ENCODE assay signal across 8 cellular contexts in the genomic region with DNA sequence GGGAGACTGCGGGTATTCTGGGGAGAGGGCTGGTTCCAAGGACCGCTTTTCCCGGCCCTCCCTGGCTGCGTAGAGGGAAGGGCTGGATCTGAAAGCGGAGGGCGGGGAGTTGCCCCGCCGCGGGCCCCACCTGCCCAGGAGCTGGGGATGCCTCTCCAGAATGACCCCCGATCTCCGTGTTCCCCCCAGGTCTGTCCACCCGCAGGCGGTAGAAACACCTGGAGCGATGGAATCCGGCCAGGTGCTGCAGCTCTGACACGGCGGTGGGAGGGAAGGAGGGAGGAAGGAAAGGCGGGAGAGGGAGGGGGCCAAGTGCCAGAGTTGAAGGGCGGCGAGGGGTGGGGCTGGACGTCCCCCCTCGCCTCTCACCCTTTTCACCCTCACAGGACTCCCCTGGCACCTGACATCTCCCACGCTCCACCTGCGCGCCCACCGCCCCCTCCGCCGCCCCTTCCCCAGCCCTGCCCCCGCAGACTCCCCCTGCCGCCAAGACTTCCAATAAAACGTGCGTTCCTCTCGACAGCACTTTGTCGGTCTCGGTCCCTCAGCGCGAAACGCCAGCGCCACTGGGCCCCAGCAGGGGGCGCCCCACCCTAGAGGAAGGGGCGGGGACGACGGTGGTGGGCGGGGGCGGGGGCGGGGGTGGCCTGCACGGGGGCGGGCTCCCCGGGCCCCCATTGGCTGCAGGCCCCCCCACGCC. TPM values are rescaled to one million over a fixed set of nuclear protein-coding genes. Genes with fewer than 3 reads are reported as not detected.
DNase-seq lines count a peak whose midpoint lies in the region; ATAC-seq lines count a peak whose summit lies in the region.

No MANE protein-coding gene starts in this region.

- no peaks in the 10 kb centered on the region for H3K9me3 Mint-ChIP-seq in CD4-positive, CD25-positive, alpha-beta regulatory T cell
- H3K9me3 Mint-ChIP-seq in stimulated activated naive B cell treated with anti-CD40 and anti-IgM and Interleukin-4, amounts not matched to agents 10 μg/mL and 1 μg/mL and 100 μg/mL, for 72 hours: no peaks in the 10 kb centered on the region

- H3K4me3 Mint-ChIP-seq in CD4-positive, CD25-positive, alpha-beta regulatory T cell: peak overlapping the region; percentile 75 to 89 (median 84)
- H3K4me3 Mint-ChIP-seq in stimulated activated naive B cell treated with anti-CD40 and anti-IgM and Interleukin-4, amounts not matched to agents 10 μg/mL and 1 μg/mL and 100 μg/mL, for 72 hours: peak overlapping the region; percentile 81 to 82

- no peak overlapping the region for H3K27ac ChIP-seq in CD4-positive, CD25-positive, alpha-beta regulatory T cell (ENCODE audit: insufficient read depth, low read length, poor library complexity, severe bottlenecking)
- no peak overlapping the region for H3K27ac ChIP-seq in mesodermal cell (ENCODE audit: low read depth, low read length, severe bottlenecking)

- H3K9me3 ChIP-seq in CD4-positive, CD25-positive, alpha-beta regulatory T cell (ENCODE audit: control insufficient read depth in 2 of 2, low read length in 2 of 2): no peaks in the 10 kb centered on the region
- H3K9me3 ChIP-seq in mesodermal cell (ENCODE audit: control insufficient read depth, low read length): no peaks in the 10 kb centered on the region

- peak; percentile 23 to 29 for ATAC-seq in CD4-positive, CD25-positive, alpha-beta regulatory T cell (ENCODE audit: low read depth in 2 of 2)
- peak; percentile 23 to 29 for ATAC-seq in stimulated activated naive B cell treated with anti-CD40 and anti-IgM and Interleukin-4, amounts not matched to agents 10 μg/mL and 1 μg/mL and 100 μg/mL, for 72 hours (replicated peaks)
- no peak for ATAC-seq in GM19035 (IDR thresholded peaks at IDR 0.05; ENCODE audit: unreplicated experiment)
- no peak for ATAC-seq in HG03520 (IDR thresholded peaks at IDR 0.05; ENCODE audit: unreplicated experiment)

- peak overlapping the region in 1 of 3 donors; percentile 32 for H3K27ac Mint-ChIP-seq in CD4-positive, CD25-positive, alpha-beta regulatory T cell
- peak overlapping the region; percentile 71 for H3K27ac Mint-ChIP-seq in stimulated activated naive B cell treated with anti-CD40 and anti-IgM and Interleukin-4, amounts not matched to agents 10 μg/mL and 1 μg/mL and 100 μg/mL, for 72 hours

- H3K27me3 ChIP-seq in CD4-positive, CD25-positive, alpha-beta regulatory T cell (ENCODE audit: control insufficient read depth, insufficient read depth, low read length): no peaks in the 10 kb centered on the region

- peak; percentile 63 to 72 (median 68) for DNase-seq in CD4-positive, CD25-positive, alpha-beta regulatory T cell
- no peak for DNase-seq in Jurkat, Clone E6-1 (ENCODE audit: low read depth, low spot score)
- DNase-seq in activated CD4-positive, CD25-positive, alpha-beta regulatory T cell treated with anti-CD3 and anti-CD28 coated beads, Interleukin-2, amount 50 U/mL, for 72 hours: peak; percentile 74
- DNase-seq in central memory CD4-positive, alpha-beta T cell: peak; percentile 65
- no peak for DNase-seq in stimulated activated naive B cell treated with anti-CD40 and anti-IgM and Interleukin-4, amounts not matched to agents 10 μg/mL and 1 μg/mL and 100 μg/mL, for 72 hours

- no peaks in the 10 kb centered on the region for H3K36me3 ChIP-seq in CD4-positive, CD25-positive, alpha-beta regulatory T cell (ENCODE audit: control insufficient read depth, insufficient read depth, low read length)
- H3K36me3 ChIP-seq in mesodermal cell (ENCODE audit: control insufficient read depth, insufficient read depth, low read length): no peaks in the 10 kb centered on the region

- peaks cover 9% of the 10 kb centered on the region for H3K27me3 Mint-ChIP-seq in CD4-positive, CD25-positive, alpha-beta regulatory T cell
- peaks cover 15 to 19% of the 10 kb centered on the region in 2 donors for H3K27me3 Mint-ChIP-seq in stimulated activated naive B cell treated with anti-CD40 and anti-IgM and Interleukin-4, amounts not matched to agents 10 μg/mL and 1 μg/mL and 100 μg/mL, for 72 hours

- peaks cover 43% of the 10 kb centered on the region for H3K4me1 ChIP-seq in CD4-positive, CD25-positive, alpha-beta regulatory T cell (ENCODE audit: control insufficient read depth, insufficient read depth, low read length, poor library complexity, severe bottlenecking)
- peaks cover 22% of the 10 kb centered on the region for H3K4me1 ChIP-seq in mesodermal cell (ENCODE audit: control insufficient read depth, insufficient read depth, low read length, poor library complexity, severe bottlenecking)

- H3K4me1 Mint-ChIP-seq in CD4-positive, CD25-positive, alpha-beta regulatory T cell: peaks cover 6 to 41% (median 22%) of the 10 kb centered on the region in 4 donors
- peaks cover 32 to 45% of the 10 kb centered on the region in 2 donors for H3K4me1 Mint-ChIP-seq in stimulated activated naive B cell treated with anti-CD40 and anti-IgM and Interleukin-4, amounts not matched to agents 10 μg/mL and 1 μg/mL and 100 μg/mL, for 72 hours

- H3K36me3 Mint-ChIP-seq in CD4-positive, CD25-positive, alpha-beta regulatory T cell: no peaks in the 10 kb centered on the region
- no peaks in the 10 kb centered on the region for H3K36me3 Mint-ChIP-seq in stimulated activated naive B cell treated with anti-CD40 and anti-IgM and Interleukin-4, amounts not matched to agents 10 μg/mL and 1 μg/mL and 100 μg/mL, for 72 hours

- WGBS in mesodermal cell (ENCODE audit: insufficient coverage in 2 of 2), 2 experiments: 0 to 1% methylated on average over 9 to 15 of the region's 50 CpGs

- H3K4me3 ChIP-seq in CD4-positive, CD25-positive, alpha-beta regulatory T cell (ENCODE audit: low read depth, low read length): peak overlapping the region; percentile 64
- peak overlapping the region; percentile 22 for H3K4me3 ChIP-seq in Jurkat, Clone E6-1 (ENCODE audit: low read length)
- H3K4me3 ChIP-seq in mesodermal cell (ENCODE audit: extremely low read depth, insufficient read depth, low read length, poor library complexity, severe bottlenecking): peak overlapping the region; percentile 26

RNA-seq across cellular contexts. Expression of a gene that starts 0.4 kb away (rescaled TPM):
- 9.3 TPM for total RNA-seq in CD4-positive, CD25-positive, alpha-beta regulatory T cell
- polyA plus RNA-seq in CD4-positive, CD25-positive, alpha-beta regulatory T cell: 1 to 10 TPM; 3.2 to 6.8 (median 4.7) TPM
- not detected for polyA plus RNA-seq in Jurkat, Clone E6-1 (2012; ENCODE audit: insufficient read depth, insufficient read length)
- polyA plus RNA-seq in mesodermal cell (2013, experiment 1 of 2): 1.8 TPM
- 2.0 TPM for polyA plus RNA-seq in mesodermal cell (2013, experiment 2 of 2)

RNA-seq across cellular contexts. Expression of a gene that starts 4.1 kb away (rescaled TPM):
- 1.6 TPM for total RNA-seq in CD4-positive, CD25-positive, alpha-beta regulatory T cell
- 1 to 10 TPM; 2.1 to 3.7 (median 2.7) TPM for polyA plus RNA-seq in CD4-positive, CD25-positive, alpha-beta regulatory T cell
- 2.2 TPM for polyA plus RNA-seq in Jurkat, Clone E6-1 (2012; ENCODE audit: insufficient read depth, insufficient read length)
- 4.2 TPM for polyA plus RNA-seq in mesodermal cell (2013, experiment 1 of 2)
- polyA plus RNA-seq in mesodermal cell (2013, experiment 2 of 2): not detected

RNA-seq across cellular contexts. Expression of a gene that starts 7.8 kb away (rescaled TPM):
- total RNA-seq in CD4-positive, CD25-positive, alpha-beta regulatory T cell: 0.64 TPM
- not detected for polyA plus RNA-seq in CD4-positive, CD25-positive, alpha-beta regulatory T cell
- polyA plus RNA-seq in Jurkat, Clone E6-1 (2012; ENCODE audit: insufficient read depth, insufficient read length): not detected
- 3.6 TPM for polyA plus RNA-seq in mesodermal cell (2013, experiment 1 of 2)
- 4.5 TPM for polyA plus RNA-seq in mesodermal cell (2013, experiment 2 of 2)

RNA-seq across cellular contexts. Expression of a gene that starts 11.9 kb away (rescaled TPM):
- total RNA-seq in CD4-positive, CD25-positive, alpha-beta regulatory T cell: 503 TPM
- polyA plus RNA-seq in CD4-positive, CD25-positive, alpha-beta regulatory T cell: 100 to 1,000 TPM; 465 to 575 (median 487) TPM
- polyA plus RNA-seq in Jurkat, Clone E6-1 (2012; ENCODE audit: insufficient read depth, insufficient read length): 116 TPM
- polyA plus RNA-seq in mesodermal cell (2013, experiment 1 of 2): 183 TPM
- polyA plus RNA-seq in mesodermal cell (2013, experiment 2 of 2): 160 TPM

RNA-seq across cellular contexts. Expression of a gene that starts 27.1 kb away (rescaled TPM):
- total RNA-seq in CD4-positive, CD25-positive, alpha-beta regulatory T cell: not detected
- not detected for polyA plus RNA-seq in CD4-positive, CD25-positive, alpha-beta regulatory T cell
- polyA plus RNA-seq in Jurkat, Clone E6-1 (2012; ENCODE audit: insufficient read depth, insufficient read length): not detected
- not detected for polyA plus RNA-seq in mesodermal cell (2013, experiment 1 of 2)
- polyA plus RNA-seq in mesodermal cell (2013, experiment 2 of 2): 0.46 TPM

Comparison
In these comparisons a context has a peak if more than half of its experiments do, and no peak if none do; other contexts are left out.
1. ATAC-seq: peak in CD4-positive, CD25-positive, alpha-beta regulatory T cell (2 of 2) and stimulated activated naive B cell treated with anti-CD40 and anti-IgM and Interleukin-4, amounts not matched to agents 10 μg/mL and 1 μg/mL and 100 μg/mL, for 72 hours (2 of 2); none in GM19035 (single experiment) and HG03520 (single experiment).
2. DNase-seq: peak in CD4-positive, CD25-positive, alpha-beta regulatory T cell (3 of 3), activated CD4-positive, CD25-positive, alpha-beta regulatory T cell treated with anti-CD3 and anti-CD28 coated beads, Interleukin-2, amount 50 U/mL, for 72 hours (single experiment) and central memory CD4-positive, alpha-beta T cell (single experiment); none in Jurkat, Clone E6-1 (single experiment) and stimulated activated naive B cell treated with anti-CD40 and anti-IgM and Interleukin-4, amounts not matched to agents 10 μg/mL and 1 μg/mL and 100 μg/mL, for 72 hours (single experiment).
3. Peak in every context shown above with its lines, with median percentiles within 50 percentile points of each other: H3K4me3 ChIP-seq.